Comparison of ENCODE assay signal across 25 cellular contexts in the genomic region with DNA sequence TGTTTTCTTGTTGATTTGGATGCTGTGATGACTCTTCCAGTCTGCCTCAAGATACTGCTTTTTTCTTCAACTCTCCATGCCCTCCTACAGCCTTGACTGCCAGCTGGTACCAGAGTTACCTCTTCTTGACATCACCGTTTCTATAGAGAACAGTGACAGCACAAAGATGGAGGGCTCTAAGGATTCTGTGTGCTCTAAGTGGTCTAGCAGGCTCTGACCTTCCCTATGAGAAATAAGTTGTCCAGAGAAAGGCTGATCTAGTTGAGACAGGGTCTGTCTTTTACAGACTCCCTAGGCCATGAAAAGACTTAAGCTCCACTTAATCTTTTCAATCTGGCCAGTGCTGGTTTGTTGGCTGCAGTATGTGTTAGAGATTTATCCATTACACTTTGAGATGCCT. TPM values are rescaled to one million over a fixed set of nuclear protein-coding genes. Genes with fewer than 3 reads are reported as not detected.
"Had no signal": no experiment of that assay in that cellular context is flagged by ENCODE, and none has a peak within 500 bp of the region (broad histone marks: within the 10 kb centered on the region; RNA-seq: fewer than 3 reads in every experiment).

A gene with protein sequence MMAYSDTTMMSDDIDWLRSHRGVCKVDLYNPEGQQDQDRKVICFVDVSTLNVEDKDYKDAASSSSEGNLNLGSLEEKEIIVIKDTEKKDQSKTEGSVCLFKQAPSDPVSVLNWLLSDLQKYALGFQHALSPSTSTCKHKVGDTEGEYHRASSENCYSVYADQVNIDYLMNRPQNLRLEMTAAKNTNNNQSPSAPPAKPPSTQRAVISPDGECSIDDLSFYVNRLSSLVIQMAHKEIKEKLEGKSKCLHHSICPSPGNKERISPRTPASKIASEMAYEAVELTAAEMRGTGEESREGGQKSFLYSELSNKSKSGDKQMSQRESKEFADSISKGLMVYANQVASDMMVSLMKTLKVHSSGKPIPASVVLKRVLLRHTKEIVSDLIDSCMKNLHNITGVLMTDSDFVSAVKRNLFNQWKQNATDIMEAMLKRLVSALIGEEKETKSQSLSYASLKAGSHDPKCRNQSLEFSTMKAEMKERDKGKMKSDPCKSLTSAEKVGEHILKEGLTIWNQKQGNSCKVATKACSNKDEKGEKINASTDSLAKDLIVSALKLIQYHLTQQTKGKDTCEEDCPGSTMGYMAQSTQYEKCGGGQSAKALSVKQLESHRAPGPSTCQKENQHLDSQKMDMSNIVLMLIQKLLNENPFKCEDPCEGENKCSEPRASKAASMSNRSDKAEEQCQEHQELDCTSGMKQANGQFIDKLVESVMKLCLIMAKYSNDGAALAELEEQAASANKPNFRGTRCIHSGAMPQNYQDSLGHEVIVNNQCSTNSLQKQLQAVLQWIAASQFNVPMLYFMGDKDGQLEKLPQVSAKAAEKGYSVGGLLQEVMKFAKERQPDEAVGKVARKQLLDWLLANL (minus strand): TSS at position 101 of the 400 bp plus-strand sequence. CDS start 118 bp downstream, outside the sequence.

- H3K4me3 Mint-ChIP-seq: activated CD4-positive, alpha-beta memory T cell treated with anti-CD3 and anti-CD28 coated beads for 36 hours; activated CD4-positive, alpha-beta T cell treated with anti-CD3 and anti-CD28 coated beads, Interleukin-2, amount 10 ng/mL, durations not matched to agents 7 days and 5 days; activated naive CD8-positive, alpha-beta T cell treated with anti-CD3 and anti-CD28 coated beads, Interleukin-2, amount 10 ng/mL, durations not matched to agents 7 days and 5 days; IgD-negative memory B cell; T-helper 17 cell; WTC11 had no signal

- H3K36me3 ChIP-seq: adrenal gland, MG63 had no signal

- H3K27ac Mint-ChIP-seq: activated CD4-positive, alpha-beta memory T cell treated with anti-CD3 and anti-CD28 coated beads for 36 hours; activated CD4-positive, alpha-beta T cell treated with anti-CD3 and anti-CD28 coated beads, Interleukin-2, amount 10 ng/mL, durations not matched to agents 7 days and 5 days; activated naive CD8-positive, alpha-beta T cell treated with anti-CD3 and anti-CD28 coated beads, Interleukin-2, amount 10 ng/mL, durations not matched to agents 7 days and 5 days; IgD-negative memory B cell; T-helper 17 cell; WTC11 had no signal

- H3K36me3 Mint-ChIP-seq: activated CD4-positive, alpha-beta memory T cell treated with anti-CD3 and anti-CD28 coated beads for 36 hours; WTC11 had no signal

- H3K27me3 ChIP-seq: MG63 had no signal

- ATAC-seq: T-helper 17 cell, WTC11 had no signal

- H3K4me3 ChIP-seq: adrenal gland, MG63 had no signal

- H3K9me3 Mint-ChIP-seq: activated CD4-positive, alpha-beta memory T cell treated with anti-CD3 and anti-CD28 coated beads for 36 hours; activated CD4-positive, alpha-beta T cell treated with anti-CD3 and anti-CD28 coated beads, Interleukin-2, amount 10 ng/mL, durations not matched to agents 7 days and 5 days; activated naive CD8-positive, alpha-beta T cell treated with anti-CD3 and anti-CD28 coated beads, Interleukin-2, amount 10 ng/mL, durations not matched to agents 7 days and 5 days; WTC11 had no signal

- H3K9me3 ChIP-seq: adrenal gland, MG63 had no signal

- DNase-seq: activated CD4-positive, alpha-beta memory T cell treated with anti-CD3 and anti-CD28 coated beads for 36 hours; activated CD4-positive, alpha-beta T cell treated with anti-CD3 and anti-CD28 coated beads, Interleukin-2, amount 10 ng/mL, durations not matched to agents 7 days and 5 days; activated naive CD4-positive, alpha-beta T cell treated with anti-CD3 and anti-CD28 coated beads, Interleukin-2, amount 50 U/mL, for 16 hours; activated naive CD8-positive, alpha-beta T cell treated with anti-CD3 and anti-CD28 coated beads, Interleukin-2, amount 10 ng/mL, durations not matched to agents 7 days and 5 days; activated T-cell treated with anti-CD3 and anti-CD28 coated beads for 4 hours; adrenal gland; anterior cingulate cortex; KG1; MG63; MV-4-11; NCI-H1092 treated with DMSO at 0.1 percent for 48 hours; NCI-H1417 treated with DMSO at 0.1 percent for 48 hours; NCI-H1694; NCI-H2029; NCI-H524 treated with DMSO at 0.1 percent for 48 hours; NCI-H748 treated with DMSO at 0.1 percent for 48 hours; SIG-M5; T-helper 17 cell; T-helper 9 cell had no signal

RNA-seq across cellular contexts. Expression of the gene that starts here (rescaled TPM):
- total RNA-seq: activated CD4-positive, alpha-beta memory T cell treated with anti-CD3 and anti-CD28 coated beads for 36 hours; activated CD4-positive, alpha-beta T cell treated with anti-CD3 and anti-CD28 coated beads, Interleukin-2, amount 10 ng/mL, durations not matched to agents 7 days and 5 days; activated CD8-positive, alpha-beta memory T cell treated with anti-CD3 and anti-CD28 coated beads for 36 hours; activated naive CD8-positive, alpha-beta T cell treated with anti-CD3 and anti-CD28 coated beads, Interleukin-2, amount 10 ng/mL, durations not matched to agents 7 days and 5 days; cardiac septum; OCI-LY7; RPMI7951; T-helper 17 cell; WTC11 had no signal
- polyA plus RNA-seq: IgD-negative memory B cell had no signal
